ENCODE assay signal across 1 cellular context in genomic region chr16:89159174-89159849, GRCh38.
TF ChIP-seq lines count a peak whose summit lies in the region.

No MANE protein-coding gene starts in this region.

TF ChIP-seq in HepG2, 621 proteins besides CTCF, POLR2A, EP300 and RAD21 (continued from another document and continues in another):
- TF ChIP-seq ZBTB4 (CRISPR knock-in tag; IDR thresholded peaks at IDR 0.05; ENCODE audit: borderline replicate concordance): peak; percentile 52; the same call in 1 of the 2 replicates
- TF ChIP-seq, protein P1, sequence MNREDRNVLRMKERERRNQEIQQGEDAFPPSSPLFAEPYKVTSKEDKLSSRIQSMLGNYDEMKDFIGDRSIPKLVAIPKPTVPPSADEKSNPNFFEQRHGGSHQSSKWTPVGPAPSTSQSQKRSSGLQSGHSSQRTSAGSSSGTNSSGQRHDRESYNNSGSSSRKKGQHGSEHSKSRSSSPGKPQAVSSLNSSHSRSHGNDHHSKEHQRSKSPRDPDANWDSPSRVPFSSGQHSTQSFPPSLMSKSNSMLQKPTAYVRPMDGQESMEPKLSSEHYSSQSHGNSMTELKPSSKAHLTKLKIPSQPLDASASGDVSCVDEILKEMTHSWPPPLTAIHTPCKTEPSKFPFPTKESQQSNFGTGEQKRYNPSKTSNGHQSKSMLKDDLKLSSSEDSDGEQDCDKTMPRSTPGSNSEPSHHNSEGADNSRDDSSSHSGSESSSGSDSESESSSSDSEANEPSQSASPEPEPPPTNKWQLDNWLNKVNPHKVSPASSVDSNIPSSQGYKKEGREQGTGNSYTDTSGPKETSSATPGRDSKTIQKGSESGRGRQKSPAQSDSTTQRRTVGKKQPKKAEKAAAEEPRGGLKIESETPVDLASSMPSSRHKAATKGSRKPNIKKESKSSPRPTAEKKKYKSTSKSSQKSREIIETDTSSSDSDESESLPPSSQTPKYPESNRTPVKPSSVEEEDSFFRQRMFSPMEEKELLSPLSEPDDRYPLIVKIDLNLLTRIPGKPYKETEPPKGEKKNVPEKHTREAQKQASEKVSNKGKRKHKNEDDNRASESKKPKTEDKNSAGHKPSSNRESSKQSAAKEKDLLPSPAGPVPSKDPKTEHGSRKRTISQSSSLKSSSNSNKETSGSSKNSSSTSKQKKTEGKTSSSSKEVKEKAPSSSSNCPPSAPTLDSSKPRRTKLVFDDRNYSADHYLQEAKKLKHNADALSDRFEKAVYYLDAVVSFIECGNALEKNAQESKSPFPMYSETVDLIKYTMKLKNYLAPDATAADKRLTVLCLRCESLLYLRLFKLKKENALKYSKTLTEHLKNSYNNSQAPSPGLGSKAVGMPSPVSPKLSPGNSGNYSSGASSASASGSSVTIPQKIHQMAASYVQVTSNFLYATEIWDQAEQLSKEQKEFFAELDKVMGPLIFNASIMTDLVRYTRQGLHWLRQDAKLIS (CRISPR knock-in tag; IDR thresholded peaks at IDR 0.05): no peak
- no peak for TF ChIP-seq ZNF496 (CRISPR knock-in tag; IDR thresholded peaks at IDR 0.05; ENCODE audit: insufficient replicate concordance)
- TF ChIP-seq, protein P2, sequence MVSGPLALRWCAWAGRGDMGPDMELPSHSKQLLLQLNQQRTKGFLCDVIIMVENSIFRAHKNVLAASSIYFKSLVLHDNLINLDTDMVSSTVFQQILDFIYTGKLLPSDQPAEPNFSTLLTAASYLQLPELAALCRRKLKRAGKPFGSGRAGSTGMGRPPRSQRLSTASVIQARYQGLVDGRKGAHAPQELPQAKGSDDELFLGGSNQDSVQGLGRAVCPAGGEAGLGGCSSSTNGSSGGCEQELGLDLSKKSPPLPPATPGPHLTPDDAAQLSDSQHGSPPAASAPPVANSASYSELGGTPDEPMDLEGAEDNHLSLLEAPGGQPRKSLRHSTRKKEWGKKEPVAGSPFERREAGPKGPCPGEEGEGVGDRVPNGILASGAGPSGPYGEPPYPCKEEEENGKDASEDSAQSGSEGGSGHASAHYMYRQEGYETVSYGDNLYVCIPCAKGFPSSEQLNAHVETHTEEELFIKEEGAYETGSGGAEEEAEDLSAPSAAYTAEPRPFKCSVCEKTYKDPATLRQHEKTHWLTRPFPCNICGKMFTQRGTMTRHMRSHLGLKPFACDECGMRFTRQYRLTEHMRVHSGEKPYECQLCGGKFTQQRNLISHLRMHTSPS (CRISPR knock-in tag; IDR thresholded peaks at IDR 0.05; ENCODE audit: low read depth): peak; percentile 65
- TF ChIP-seq, protein P3, sequence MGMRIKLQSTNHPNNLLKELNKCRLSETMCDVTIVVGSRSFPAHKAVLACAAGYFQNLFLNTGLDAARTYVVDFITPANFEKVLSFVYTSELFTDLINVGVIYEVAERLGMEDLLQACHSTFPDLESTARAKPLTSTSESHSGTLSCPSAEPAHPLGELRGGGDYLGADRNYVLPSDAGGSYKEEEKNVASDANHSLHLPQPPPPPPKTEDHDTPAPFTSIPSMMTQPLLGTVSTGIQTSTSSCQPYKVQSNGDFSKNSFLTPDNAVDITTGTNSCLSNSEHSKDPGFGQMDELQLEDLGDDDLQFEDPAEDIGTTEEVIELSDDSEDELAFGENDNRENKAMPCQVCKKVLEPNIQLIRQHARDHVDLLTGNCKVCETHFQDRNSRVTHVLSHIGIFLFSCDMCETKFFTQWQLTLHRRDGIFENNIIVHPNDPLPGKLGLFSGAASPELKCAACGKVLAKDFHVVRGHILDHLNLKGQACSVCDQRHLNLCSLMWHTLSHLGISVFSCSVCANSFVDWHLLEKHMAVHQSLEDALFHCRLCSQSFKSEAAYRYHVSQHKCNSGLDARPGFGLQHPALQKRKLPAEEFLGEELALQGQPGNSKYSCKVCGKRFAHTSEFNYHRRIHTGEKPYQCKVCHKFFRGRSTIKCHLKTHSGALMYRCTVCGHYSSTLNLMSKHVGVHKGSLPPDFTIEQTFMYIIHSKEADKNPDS (CRISPR knock-in tag; IDR thresholded peaks at IDR 0.05): peak; percentile 89; the same call in 1 of the 2 replicates
- TF ChIP-seq MIER3 (CRISPR knock-in tag; IDR thresholded peaks at IDR 0.05; ENCODE audit: borderline replicate concordance): no peak
- TF ChIP-seq, protein P4, sequence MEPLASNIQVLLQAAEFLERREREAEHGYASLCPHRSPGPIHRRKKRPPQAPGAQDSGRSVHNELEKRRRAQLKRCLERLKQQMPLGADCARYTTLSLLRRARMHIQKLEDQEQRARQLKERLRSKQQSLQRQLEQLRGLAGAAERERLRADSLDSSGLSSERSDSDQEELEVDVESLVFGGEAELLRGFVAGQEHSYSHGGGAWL (CRISPR knock-in tag; IDR thresholded peaks at IDR 0.05): peak; percentile 91
- peak; percentile 62; the same call in 1 of the 2 replicates for TF ChIP-seq ZNF672 (CRISPR knock-in tag; IDR thresholded peaks at IDR 0.05)
- TF ChIP-seq RXRA (CRISPR knock-in tag; IDR thresholded peaks at IDR 0.05): peak; percentile 92
- TF ChIP-seq AKAP8 (CRISPR knock-in tag; IDR thresholded peaks at IDR 0.05): peak; percentile 37; the same call in 1 of the 2 replicates
- peak; percentile 45; the same call in 1 of the 2 replicates for TF ChIP-seq FOXO1 (CRISPR knock-in tag; IDR thresholded peaks at IDR 0.05)
- TF ChIP-seq MLX (CRISPR knock-in tag; IDR thresholded peaks at IDR 0.05): peak; percentile 92
- no peak for TF ChIP-seq NFYB (CRISPR knock-in tag; IDR thresholded peaks at IDR 0.05)
- TF ChIP-seq MLLT10 (CRISPR knock-in tag; IDR thresholded peaks at IDR 0.05): no peak
- peak; percentile 87; the same call in 1 of the 2 replicates for TF ChIP-seq ZNF501 (CRISPR knock-in tag; IDR thresholded peaks at IDR 0.05)
- peak; percentile 54; the same call in 1 of the 2 replicates for TF ChIP-seq HNF4G (IDR thresholded peaks at IDR 0.05; ENCODE audit: borderline replicate concordance, low read depth, low read length)
- TF ChIP-seq HNF4G (CRISPR knock-in tag; IDR thresholded peaks at IDR 0.05; ENCODE audit: borderline replicate concordance, low read depth): peak; percentile 76
- TF ChIP-seq MTF2 (CRISPR knock-in tag; IDR thresholded peaks at IDR 0.05; ENCODE audit: borderline replicate concordance): peak; percentile 99
- TF ChIP-seq HINFP (CRISPR knock-in tag; IDR thresholded peaks at IDR 0.05; ENCODE audit: low read depth): peak; percentile 62; the same call in 1 of the 2 replicates
- TF ChIP-seq THAP11 (CRISPR knock-in tag; IDR thresholded peaks at IDR 0.05): peak; percentile 52; the same call in 1 of the 2 replicates
- TF ChIP-seq, protein P5, sequence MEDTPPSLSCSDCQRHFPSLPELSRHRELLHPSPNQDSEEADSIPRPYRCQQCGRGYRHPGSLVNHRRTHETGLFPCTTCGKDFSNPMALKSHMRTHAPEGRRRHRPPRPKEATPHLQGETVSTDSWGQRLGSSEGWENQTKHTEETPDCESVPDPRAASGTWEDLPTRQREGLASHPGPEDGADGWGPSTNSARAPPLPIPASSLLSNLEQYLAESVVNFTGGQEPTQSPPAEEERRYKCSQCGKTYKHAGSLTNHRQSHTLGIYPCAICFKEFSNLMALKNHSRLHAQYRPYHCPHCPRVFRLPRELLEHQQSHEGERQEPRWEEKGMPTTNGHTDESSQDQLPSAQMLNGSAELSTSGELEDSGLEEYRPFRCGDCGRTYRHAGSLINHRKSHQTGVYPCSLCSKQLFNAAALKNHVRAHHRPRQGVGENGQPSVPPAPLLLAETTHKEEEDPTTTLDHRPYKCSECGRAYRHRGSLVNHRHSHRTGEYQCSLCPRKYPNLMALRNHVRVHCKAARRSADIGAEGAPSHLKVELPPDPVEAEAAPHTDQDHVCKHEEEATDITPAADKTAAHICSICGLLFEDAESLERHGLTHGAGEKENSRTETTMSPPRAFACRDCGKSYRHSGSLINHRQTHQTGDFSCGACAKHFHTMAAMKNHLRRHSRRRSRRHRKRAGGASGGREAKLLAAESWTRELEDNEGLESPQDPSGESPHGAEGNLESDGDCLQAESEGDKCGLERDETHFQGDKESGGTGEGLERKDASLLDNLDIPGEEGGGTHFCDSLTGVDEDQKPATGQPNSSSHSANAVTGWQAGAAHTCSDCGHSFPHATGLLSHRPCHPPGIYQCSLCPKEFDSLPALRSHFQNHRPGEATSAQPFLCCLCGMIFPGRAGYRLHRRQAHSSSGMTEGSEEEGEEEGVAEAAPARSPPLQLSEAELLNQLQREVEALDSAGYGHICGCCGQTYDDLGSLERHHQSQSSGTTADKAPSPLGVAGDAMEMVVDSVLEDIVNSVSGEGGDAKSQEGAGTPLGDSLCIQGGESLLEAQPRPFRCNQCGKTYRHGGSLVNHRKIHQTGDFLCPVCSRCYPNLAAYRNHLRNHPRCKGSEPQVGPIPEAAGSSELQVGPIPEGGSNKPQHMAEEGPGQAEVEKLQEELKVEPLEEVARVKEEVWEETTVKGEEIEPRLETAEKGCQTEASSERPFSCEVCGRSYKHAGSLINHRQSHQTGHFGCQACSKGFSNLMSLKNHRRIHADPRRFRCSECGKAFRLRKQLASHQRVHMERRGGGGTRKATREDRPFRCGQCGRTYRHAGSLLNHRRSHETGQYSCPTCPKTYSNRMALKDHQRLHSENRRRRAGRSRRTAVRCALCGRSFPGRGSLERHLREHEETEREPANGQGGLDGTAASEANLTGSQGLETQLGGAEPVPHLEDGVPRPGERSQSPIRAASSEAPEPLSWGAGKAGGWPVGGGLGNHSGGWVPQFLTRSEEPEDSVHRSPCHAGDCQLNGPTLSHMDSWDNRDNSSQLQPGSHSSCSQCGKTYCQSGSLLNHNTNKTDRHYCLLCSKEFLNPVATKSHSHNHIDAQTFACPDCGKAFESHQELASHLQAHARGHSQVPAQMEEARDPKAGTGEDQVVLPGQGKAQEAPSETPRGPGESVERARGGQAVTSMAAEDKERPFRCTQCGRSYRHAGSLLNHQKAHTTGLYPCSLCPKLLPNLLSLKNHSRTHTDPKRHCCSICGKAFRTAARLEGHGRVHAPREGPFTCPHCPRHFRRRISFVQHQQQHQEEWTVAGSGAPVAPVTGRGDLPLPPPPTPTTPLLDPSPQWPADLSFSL (CRISPR knock-in tag; IDR thresholded peaks at IDR 0.05): no peak
- TF ChIP-seq, protein P6, sequence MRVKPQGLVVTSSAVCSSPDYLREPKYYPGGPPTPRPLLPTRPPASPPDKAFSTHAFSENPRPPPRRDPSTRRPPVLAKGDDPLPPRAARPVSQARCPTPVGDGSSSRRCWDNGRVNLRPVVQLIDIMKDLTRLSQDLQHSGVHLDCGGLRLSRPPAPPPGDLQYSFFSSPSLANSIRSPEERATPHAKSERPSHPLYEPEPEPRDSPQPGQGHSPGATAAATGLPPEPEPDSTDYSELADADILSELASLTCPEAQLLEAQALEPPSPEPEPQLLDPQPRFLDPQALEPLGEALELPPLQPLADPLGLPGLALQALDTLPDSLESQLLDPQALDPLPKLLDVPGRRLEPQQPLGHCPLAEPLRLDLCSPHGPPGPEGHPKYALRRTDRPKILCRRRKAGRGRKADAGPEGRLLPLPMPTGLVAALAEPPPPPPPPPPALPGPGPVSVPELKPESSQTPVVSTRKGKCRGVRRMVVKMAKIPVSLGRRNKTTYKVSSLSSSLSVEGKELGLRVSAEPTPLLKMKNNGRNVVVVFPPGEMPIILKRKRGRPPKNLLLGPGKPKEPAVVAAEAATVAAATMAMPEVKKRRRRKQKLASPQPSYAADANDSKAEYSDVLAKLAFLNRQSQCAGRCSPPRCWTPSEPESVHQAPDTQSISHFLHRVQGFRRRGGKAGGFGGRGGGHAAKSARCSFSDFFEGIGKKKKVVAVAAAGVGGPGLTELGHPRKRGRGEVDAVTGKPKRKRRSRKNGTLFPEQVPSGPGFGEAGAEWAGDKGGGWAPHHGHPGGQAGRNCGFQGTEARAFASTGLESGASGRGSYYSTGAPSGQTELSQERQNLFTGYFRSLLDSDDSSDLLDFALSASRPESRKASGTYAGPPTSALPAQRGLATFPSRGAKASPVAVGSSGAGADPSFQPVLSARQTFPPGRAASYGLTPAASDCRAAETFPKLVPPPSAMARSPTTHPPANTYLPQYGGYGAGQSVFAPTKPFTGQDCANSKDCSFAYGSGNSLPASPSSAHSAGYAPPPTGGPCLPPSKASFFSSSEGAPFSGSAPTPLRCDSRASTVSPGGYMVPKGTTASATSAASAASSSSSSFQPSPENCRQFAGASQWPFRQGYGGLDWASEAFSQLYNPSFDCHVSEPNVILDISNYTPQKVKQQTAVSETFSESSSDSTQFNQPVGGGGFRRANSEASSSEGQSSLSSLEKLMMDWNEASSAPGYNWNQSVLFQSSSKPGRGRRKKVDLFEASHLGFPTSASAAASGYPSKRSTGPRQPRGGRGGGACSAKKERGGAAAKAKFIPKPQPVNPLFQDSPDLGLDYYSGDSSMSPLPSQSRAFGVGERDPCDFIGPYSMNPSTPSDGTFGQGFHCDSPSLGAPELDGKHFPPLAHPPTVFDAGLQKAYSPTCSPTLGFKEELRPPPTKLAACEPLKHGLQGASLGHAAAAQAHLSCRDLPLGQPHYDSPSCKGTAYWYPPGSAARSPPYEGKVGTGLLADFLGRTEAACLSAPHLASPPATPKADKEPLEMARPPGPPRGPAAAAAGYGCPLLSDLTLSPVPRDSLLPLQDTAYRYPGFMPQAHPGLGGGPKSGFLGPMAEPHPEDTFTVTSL (CRISPR knock-in tag; IDR thresholded peaks at IDR 0.05; ENCODE audit: borderline replicate concordance): no peak
- TF ChIP-seq ZNF678 (CRISPR knock-in tag; IDR thresholded peaks at IDR 0.05): peak; percentile 87; the same call in 1 of the 2 replicates
